In genomic region chr13:20512042-20512683, GRCh38 we compare ENCODE assay signal across 23 cellular contexts. TPM values are rescaled to one million over a fixed set of nuclear protein-coding genes. Genes with fewer than 3 reads are reported as not detected.
DNase-seq lines count a peak whose midpoint lies in the region; ATAC-seq, FAIRE-seq and TF ChIP-seq lines count a peak whose summit lies in the region.
"Had no signal": no experiment of that assay in that cellular context is flagged by ENCODE, and none has a peak within 500 bp of the region (broad histone marks: within the 10 kb centered on the region; RNA-seq: fewer than 3 reads in every experiment).

No MANE protein-coding gene starts in this region.

- H3K27me3 Mint-ChIP-seq in WTC11 (ENCODE audit: low read depth): no peaks in the 10 kb centered on the region
- H3K27me3 Mint-ChIP-seq: activated CD4-positive, alpha-beta T cell treated with anti-CD3 and anti-CD28 coated beads for 36 hours; T-cell had no signal

- no peak overlapping the region for H3K4me3 Mint-ChIP-seq in WTC11
- H3K4me3 Mint-ChIP-seq: activated CD4-positive, alpha-beta T cell treated with anti-CD3 and anti-CD28 coated beads for 36 hours; activated T-cell treated with anti-CD3 and anti-CD28 coated beads, Interleukin-2, amount 50 U/mL, for 4 hours; T-cell had no signal

- H3K9me2 ChIP-seq in PC-9 (ENCODE audit: insufficient read depth): no peaks in the 10 kb centered on the region

- POLR2A ChIA-PET in WTC11 (lab: Charles Lee) (no interaction called here), PC-9 (lab: Charles Lee; ENCODE audit: unreplicated experiment) (interaction anchor here (0.6 kb wide), 1 partner anchor 263 kb away, joined by 4 read pairs; no protein-coding TSS in a partner anchor)

- no peak for ATAC-seq in Right ventricle myocardium superior (ENCODE audit: poor library complexity)
- peak; percentile 95 for ATAC-seq in WTC11
- ATAC-seq in upper lobe of right lung: no peak
- ATAC-seq in GM18867 (IDR thresholded peaks at IDR 0.05; ENCODE audit: unreplicated experiment): no peak
- ATAC-seq: A549; activated CD4-positive, alpha-beta T cell treated with anti-CD3 and anti-CD28 coated beads for 36 hours; activated T-cell treated with anti-CD3 and anti-CD28 coated beads, Interleukin-2, amount 50 U/mL, for 4 hours; T-cell had no signal

- no peak overlapping the region for H3K4me2 ChIP-seq in PC-9
- H3K4me2 ChIP-seq: A549 had no signal

- FAIRE-seq in kidney (lab: Jason Lieb, UNC): no peak
- FAIRE-seq: A549, islet of Langerhans, TTC549 had no signal

- H3K4me3 ChIP-seq in cardiac muscle cell (no peak overlapping the region), kidney (ENCODE audit: low read length in 2 of 2) (no peak overlapping the region), upper lobe of right lung (no peak overlapping the region), PC-9 (no peak overlapping the region)
- H3K4me3 ChIP-seq: A549, ovary, right atrium auricular region had no signal

- H3K4me1 ChIP-seq in cardiac muscle cell (ENCODE audit: low read depth): peaks cover 3% of the 10 kb centered on the region
- H3K4me1 ChIP-seq in kidney (ENCODE audit: control insufficient read depth in 1 of 2, insufficient read depth in 1 of 2, low read depth in 1 of 2, low read length in 2 of 2): peaks cover 10 to 29% of the 10 kb centered on the region in 2 donors
- no peaks in the 10 kb centered on the region for H3K4me1 ChIP-seq in upper lobe of right lung
- H3K4me1 ChIP-seq in PC-9 (replicated peaks; ENCODE audit: insufficient read depth): no peaks in the 10 kb centered on the region
- H3K4me1 ChIP-seq: A549, right atrium auricular region had no signal

- no peaks in the 10 kb centered on the region for H3K27me3 ChIP-seq in cardiac muscle cell
- H3K27me3 ChIP-seq in upper lobe of right lung: no peaks in the 10 kb centered on the region
- H3K27me3 ChIP-seq in PC-9 (ENCODE audit: insufficient read depth, low read depth): no peaks in the 10 kb centered on the region
- H3K27me3 ChIP-seq: ovary, right atrium auricular region had no signal

- H3K36me3 ChIP-seq in cardiac muscle cell: no peaks in the 10 kb centered on the region
- H3K36me3 ChIP-seq in kidney (ENCODE audit: control insufficient read depth in 1 of 2, insufficient read depth in 2 of 2, low read length in 2 of 2): peaks cover 13 to 28% of the 10 kb centered on the region in 2 donors
- peaks cover 19% of the 10 kb centered on the region for H3K36me3 ChIP-seq in upper lobe of right lung
- H3K36me3 ChIP-seq in PC-9 (ENCODE audit: low read depth): no peaks in the 10 kb centered on the region
- H3K36me3 ChIP-seq: ovary had no signal

- DNase-seq in cardiac muscle cell (ENCODE audit: low read depth in 1 of 2, low spot score in 1 of 2): peak in 1 of 2 donors; percentile 12
- no peak for DNase-seq in Right ventricle myocardium superior
- peak; percentile 64 for DNase-seq in WTC11 (ENCODE audit: low spot score)
- DNase-seq in kidney: no peak
- no peak for DNase-seq in substantia nigra (lab: John Stamatoyannopoulos, UW)
- DNase-seq in upper lobe of right lung: no peak
- DNase-seq in PC-9: no peak
- DNase-seq: activated CD4-positive, alpha-beta T cell treated with anti-CD3 and anti-CD28 coated beads for 36 hours; activated naive CD4-positive, alpha-beta T cell; activated T-cell treated with anti-CD3 and anti-CD28 coated beads, Interleukin-2, amount 50 U/mL, for 4 hours; amniotic stem cell; dermis blood vessel endothelial cell; IMR-90; NCI-H1417; NCI-H2107; NCI-H526; ovary; T-cell had no signal

- H3K9ac ChIP-seq in kidney (ENCODE audit: low read length in 2 of 2): peak overlapping the region in 1 of 2 donors; percentile 31

- no peak for TF ChIP-seq CTCF in cardiac muscle cell (IDR thresholded peaks at IDR 0.05; ENCODE audit: low read depth, low read length)
- TF ChIP-seq CTCF in WTC11 (IDR thresholded peaks at IDR 0.05): no peak
- no peak for TF ChIP-seq CTCF in kidney (IDR thresholded peaks at IDR 0.05; ENCODE audit: borderline replicate concordance, extremely low read depth, insufficient read depth)
- TF ChIP-seq CTCF in upper lobe of right lung (IDR thresholded peaks at IDR 0.05): no peak
- no peak for TF ChIP-seq CTCF in PC-9 (conservative IDR thresholded peaks at IDR 0.05)

- no peaks in the 10 kb centered on the region for H3F3A ChIP-seq in PC-9 (ENCODE audit: insufficient read depth, low read depth)

- no peaks in the 10 kb centered on the region for H3K36me3 Mint-ChIP-seq in WTC11

- no peak overlapping the region for H2AFZ ChIP-seq in PC-9

- CTCF ChIA-PET in WTC11 (lab: Charles Lee): no interaction called here
- CTCF ChIA-PET in PC-9 (lab: Charles Lee): no interaction called here

- no peaks in the 10 kb centered on the region for H4K20me1 ChIP-seq in PC-9 (ENCODE audit: insufficient read depth)

- peak overlapping the region; percentile 27; the same call in 1 of the 2 replicates for H3K27ac Mint-ChIP-seq in WTC11
- H3K27ac Mint-ChIP-seq: activated CD4-positive, alpha-beta T cell treated with anti-CD3 and anti-CD28 coated beads for 36 hours; T-cell had no signal

- intact Hi-C loops in Right ventricle myocardium superior (cut with DNase I): no loop called here
- intact Hi-C loops in kidney (cut with DNase I): no loop called here
- intact Hi-C loops in upper lobe of right lung (cut with DNase I): no loop called here
- intact Hi-C loops in PC-9 (cut with micrococcal nuclease; ENCODE audit: unreplicated experiment): no loop called here

- H3K79me2 ChIP-seq in PC-9 (ENCODE audit: low read depth): no peaks in the 10 kb centered on the region

- H3K9me3 ChIP-seq in cardiac muscle cell (ENCODE audit: low read depth) (no peaks in the 10 kb centered on the region), kidney (ENCODE audit: control insufficient read depth in 1 of 2, low read length in 2 of 2) (no peaks in the 10 kb centered on the region), upper lobe of right lung (no peaks in the 10 kb centered on the region), PC-9 (ENCODE audit: insufficient read depth, low read depth) (no peaks in the 10 kb centered on the region)
- H3K9me3 ChIP-seq: A549, ovary, right atrium auricular region had no signal

- no TSS peak for BruUV-seq in PC-9 (replicated peaks; lab: Mats Ljungman, UMichigan)

- no peaks in the 10 kb centered on the region for H3K9me3 Mint-ChIP-seq in WTC11
- H3K9me3 Mint-ChIP-seq: activated T-cell treated with anti-CD3 and anti-CD28 coated beads, Interleukin-2, amount 50 U/mL, for 4 hours; T-cell had no signal

- H3K27ac ChIP-seq in cardiac muscle cell (peak overlapping the region; percentile 40), kidney (ENCODE audit: low read depth in 2 of 2, low read length in 2 of 2) (peak overlapping the region; percentile 87), substantia nigra (ENCODE audit: low read depth, low read length, poor library complexity, severe bottlenecking) (peak overlapping the region; percentile 27), upper lobe of right lung (no peak overlapping the region), PC-9 (no peak overlapping the region)
- H3K27ac ChIP-seq: A549, ovary, right atrium auricular region had no signal

- peaks cover 15% of the 10 kb centered on the region for H3K4me1 Mint-ChIP-seq in WTC11
- H3K4me1 Mint-ChIP-seq: activated CD4-positive, alpha-beta T cell treated with anti-CD3 and anti-CD28 coated beads for 36 hours had no signal

TF ChIP-seq in WTC11, 78 proteins besides CTCF, POLR2A, EP300 and RAD21 (continues in another document):
- TF ChIP-seq, protein P1, sequence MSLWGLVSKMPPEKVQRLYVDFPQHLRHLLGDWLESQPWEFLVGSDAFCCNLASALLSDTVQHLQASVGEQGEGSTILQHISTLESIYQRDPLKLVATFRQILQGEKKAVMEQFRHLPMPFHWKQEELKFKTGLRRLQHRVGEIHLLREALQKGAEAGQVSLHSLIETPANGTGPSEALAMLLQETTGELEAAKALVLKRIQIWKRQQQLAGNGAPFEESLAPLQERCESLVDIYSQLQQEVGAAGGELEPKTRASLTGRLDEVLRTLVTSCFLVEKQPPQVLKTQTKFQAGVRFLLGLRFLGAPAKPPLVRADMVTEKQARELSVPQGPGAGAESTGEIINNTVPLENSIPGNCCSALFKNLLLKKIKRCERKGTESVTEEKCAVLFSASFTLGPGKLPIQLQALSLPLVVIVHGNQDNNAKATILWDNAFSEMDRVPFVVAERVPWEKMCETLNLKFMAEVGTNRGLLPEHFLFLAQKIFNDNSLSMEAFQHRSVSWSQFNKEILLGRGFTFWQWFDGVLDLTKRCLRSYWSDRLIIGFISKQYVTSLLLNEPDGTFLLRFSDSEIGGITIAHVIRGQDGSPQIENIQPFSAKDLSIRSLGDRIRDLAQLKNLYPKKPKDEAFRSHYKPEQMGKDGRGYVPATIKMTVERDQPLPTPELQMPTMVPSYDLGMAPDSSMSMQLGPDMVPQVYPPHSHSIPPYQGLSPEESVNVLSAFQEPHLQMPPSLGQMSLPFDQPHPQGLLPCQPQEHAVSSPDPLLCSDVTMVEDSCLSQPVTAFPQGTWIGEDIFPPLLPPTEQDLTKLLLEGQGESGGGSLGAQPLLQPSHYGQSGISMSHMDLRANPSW (CRISPR knock-in tag; conservative IDR thresholded peaks at IDR 0.05; ENCODE audit: low read depth): no peak
- no peak for TF ChIP-seq ZNF512 (CRISPR knock-in tag; IDR thresholded peaks at IDR 0.05; ENCODE audit: borderline replicate concordance)

RNA-seq across cellular contexts. Expression of gene CRYL1, which starts 13.5 kb away (rescaled TPM):
- total RNA-seq in cardiac muscle cell (29.8 and 41.6 TPM in 2 replicates), Right ventricle myocardium superior (18.0 TPM), WTC11 (2021) (2.9 to 4.1 TPM (median 3.2 TPM) in 3 replicates), kidney (130 TPM), upper lobe of right lung (28.5 TPM), PC-9 (2021) (8.4 and 8.7 TPM in 2 replicates)
- polyA plus RNA-seq in cardiac muscle cell (43.6 and 73.6 TPM in 2 replicates), kidney (ENCODE audit: insufficient read depth, low read depth, low replicate concordance) (462 TPM)

RNA-seq across cellular contexts. Expression of gene IFT88, which starts 54.8 kb away (rescaled TPM):
- total RNA-seq in cardiac muscle cell (10.1 and 18.6 TPM in 2 replicates), Right ventricle myocardium superior (6.0 TPM), WTC11 (2021) (6.1 to 7.1 TPM (median 6.5 TPM) in 3 replicates), kidney (30.3 TPM), upper lobe of right lung (13.6 TPM), PC-9 (2021) (11.0 and 11.7 TPM in 2 replicates)
- polyA plus RNA-seq in cardiac muscle cell (15.7 and 18.2 TPM in 2 replicates), kidney (ENCODE audit: insufficient read depth, low read depth, low replicate concordance) (20.2 TPM)

Comparison
In these comparisons a context has a peak if more than half of its experiments do, and no peak if none do; other contexts are left out.
1. H3K27ac ChIP-seq: peak in cardiac muscle cell (single experiment), kidney (2 of 2) and substantia nigra (single experiment); none in upper lobe of right lung (single experiment) and PC-9 (single experiment).